5 cellular contexts compared by ENCODE assay signal in the genomic region with DNA sequence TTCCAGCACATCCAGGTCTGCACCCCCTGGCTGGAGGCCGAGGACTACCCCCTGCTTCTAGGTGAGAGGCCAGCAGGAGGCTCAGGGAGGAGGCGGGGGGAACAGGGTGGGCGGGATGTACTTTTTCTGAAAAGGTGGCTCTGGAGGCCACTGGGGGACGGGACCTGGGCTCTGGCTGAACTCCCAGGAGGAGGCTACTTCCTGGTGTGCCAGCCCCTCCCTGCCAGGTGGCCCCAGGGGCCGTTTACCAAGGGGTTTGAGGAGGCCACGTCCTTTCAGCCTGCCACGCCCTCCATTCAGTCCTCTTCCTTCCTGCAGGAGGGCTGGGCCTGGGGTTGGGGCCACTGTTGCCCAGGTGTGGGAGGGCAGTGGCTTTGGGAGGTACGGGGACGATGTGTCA. TPM values are rescaled to one million over a fixed set of nuclear protein-coding genes. Genes with fewer than 3 reads are reported as not detected.
"Had no signal": no experiment of that assay in that cellular context is flagged by ENCODE, and none has a peak within 500 bp of the region (broad histone marks: within the 10 kb centered on the region; RNA-seq: fewer than 3 reads in every experiment).

No MANE protein-coding gene starts in this region.

RNA-seq across cellular contexts. Expression of gene C16orf89, which starts 15.2 kb away (rescaled TPM):
- total RNA-seq: dermis microvascular lymphatic vessel endothelial cell, gastrocnemius medialis, left lobe of liver, mammary epithelial cell, mononuclear cell had no signal
